Comparison of ENCODE assay signal across 2 cellular contexts in the genomic region with DNA sequence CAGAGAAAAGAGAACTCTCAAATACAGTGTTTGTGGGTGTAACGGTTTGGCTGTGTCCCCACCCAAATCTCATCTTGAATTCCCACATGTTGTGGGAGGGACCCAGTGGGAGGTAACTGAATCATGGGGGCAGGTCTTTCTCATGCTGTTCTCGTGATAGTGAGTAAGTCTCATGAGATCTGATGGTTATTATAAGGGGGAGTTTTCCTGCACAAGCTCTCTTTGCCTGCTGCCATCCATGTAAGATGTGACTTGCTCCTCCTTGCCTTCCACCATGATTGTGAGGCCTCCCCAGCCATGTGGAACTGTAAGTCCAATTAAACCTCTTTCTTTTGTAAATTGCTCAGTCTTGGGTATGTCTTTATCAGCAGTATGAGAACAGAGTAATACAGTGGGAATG.
TF ChIP-seq lines count a peak whose summit lies in the region.

No MANE protein-coding gene starts in this region.

TF ChIP-seq in K562, 482 proteins besides CTCF, POLR2A, EP300 and RAD21:
- TF ChIP-seq, protein P1, sequence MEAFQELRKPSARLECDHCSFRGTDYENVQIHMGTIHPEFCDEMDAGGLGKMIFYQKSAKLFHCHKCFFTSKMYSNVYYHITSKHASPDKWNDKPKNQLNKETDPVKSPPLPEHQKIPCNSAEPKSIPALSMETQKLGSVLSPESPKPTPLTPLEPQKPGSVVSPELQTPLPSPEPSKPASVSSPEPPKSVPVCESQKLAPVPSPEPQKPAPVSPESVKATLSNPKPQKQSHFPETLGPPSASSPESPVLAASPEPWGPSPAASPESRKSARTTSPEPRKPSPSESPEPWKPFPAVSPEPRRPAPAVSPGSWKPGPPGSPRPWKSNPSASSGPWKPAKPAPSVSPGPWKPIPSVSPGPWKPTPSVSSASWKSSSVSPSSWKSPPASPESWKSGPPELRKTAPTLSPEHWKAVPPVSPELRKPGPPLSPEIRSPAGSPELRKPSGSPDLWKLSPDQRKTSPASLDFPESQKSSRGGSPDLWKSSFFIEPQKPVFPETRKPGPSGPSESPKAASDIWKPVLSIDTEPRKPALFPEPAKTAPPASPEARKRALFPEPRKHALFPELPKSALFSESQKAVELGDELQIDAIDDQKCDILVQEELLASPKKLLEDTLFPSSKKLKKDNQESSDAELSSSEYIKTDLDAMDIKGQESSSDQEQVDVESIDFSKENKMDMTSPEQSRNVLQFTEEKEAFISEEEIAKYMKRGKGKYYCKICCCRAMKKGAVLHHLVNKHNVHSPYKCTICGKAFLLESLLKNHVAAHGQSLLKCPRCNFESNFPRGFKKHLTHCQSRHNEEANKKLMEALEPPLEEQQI (IDR thresholded peaks at IDR 0.05), result peak; percentile 20; the same call in 1 of the 2 replicates
- TF ChIP-seq CC2D1A (IDR thresholded peaks at IDR 0.05) (peak; percentile 29; the same call in 1 of the 2 replicates), ZNF431 (CRISPR knock-in tag; IDR thresholded peaks at IDR 0.05) (peak; percentile 99)

TF ChIP-seq in HepG2, 621 proteins besides CTCF, POLR2A, EP300 and RAD21:
- peak; percentile 90 for TF ChIP-seq ZNF431 (CRISPR knock-in tag; IDR thresholded peaks at IDR 0.05; ENCODE audit: borderline replicate concordance, low read depth)
TF ChIP-seq in HepG2: peak in this region for 1; not testable (repeated sequence) for 620.
